Comparison of ENCODE assay signal across 10 cellular contexts in genomic region chr12:1517007-1517406, GRCh38.
A peak's percentile ranks its signal among the peaks of the same experiment; 100 is the strongest.
DNase-seq lines count a peak whose midpoint lies in the region; ATAC-seq and TF ChIP-seq lines count a peak whose summit lies in the region.
"Had no signal": no experiment of that assay in that cellular context is flagged by ENCODE, and none has a peak within 500 bp of the region (broad histone marks: within the 10 kb centered on the region; RNA-seq: fewer than 3 reads in every experiment).

No MANE protein-coding gene starts in this region.

- H3K27me3 ChIP-seq in brain microvascular endothelial cell (replicated peaks): no peaks in the 10 kb centered on the region
- H3K27me3 ChIP-seq: ovary, tibial artery had no signal

- H3K9me3 Mint-ChIP-seq in nephron: peaks cover 22% of the 10 kb centered on the region

- H3K27me3 Mint-ChIP-seq in nephron (ENCODE audit: low read depth): peaks cover 5% of the 10 kb centered on the region

- no peak overlapping the region for H3K4me3 Mint-ChIP-seq in nephron
- H3K4me3 Mint-ChIP-seq: activated CD4-positive, alpha-beta T cell treated with anti-CD3 and anti-CD28 coated beads for 36 hours had no signal

- H3K4me1 Mint-ChIP-seq in nephron: peaks cover 12% of the 10 kb centered on the region

- in situ Hi-C loops in KBM-7 (cut with MboI; ENCODE audit: low pct_unique_long_range_greater_than_20kb, low sequenced_read_pairs) (no loop called here), brain microvascular endothelial cell (cut with HindIII; ENCODE audit: low pct_ligation_motif_present, low sequenced_read_pairs) (no loop called here)

- TF ChIP-seq CTCF in brain microvascular endothelial cell (IDR thresholded peaks at IDR 0.05; ENCODE audit: low read depth, low read length, missing control alignments) (peak; percentile 72), nephron (IDR thresholded peaks at IDR 0.05; ENCODE audit: unreplicated experiment in 3 of 3) (peak in 2 of 3 experiments; percentile 20 to 41)

- DNase-seq in GM03348 (ENCODE audit: low spot score) (peak; percentile 75), KBM-7 (peak; percentile 44), brain microvascular endothelial cell (peak; percentile 87), pons (ENCODE audit: low spot score) (no peak)
- DNase-seq: activated CD4-positive, alpha-beta T cell treated with anti-CD3 and anti-CD28 coated beads for 36 hours; ovary had no signal

- no peaks in the 10 kb centered on the region for H3K36me3 ChIP-seq in brain microvascular endothelial cell (replicated peaks)
- H3K36me3 ChIP-seq: ovary, tibial artery had no signal

- H3K27ac ChIP-seq in brain microvascular endothelial cell: peak overlapping the region; percentile 25
- H3K27ac ChIP-seq: ovary, tibial artery had no signal

- H3K4me3 ChIP-seq in brain microvascular endothelial cell (ENCODE audit: low read depth, low read length): no peak overlapping the region
- H3K4me3 ChIP-seq: ovary, tibial artery had no signal

- ATAC-seq in HG02610 (IDR thresholded peaks at IDR 0.05; ENCODE audit: unreplicated experiment): no peak
- no peak for ATAC-seq in HG03139 (IDR thresholded peaks at IDR 0.05; ENCODE audit: unreplicated experiment)
- ATAC-seq: activated CD4-positive, alpha-beta T cell treated with anti-CD3 and anti-CD28 coated beads for 36 hours had no signal

- peak overlapping the region in 1 of 3 experiments; percentile 23 for H3K27ac Mint-ChIP-seq in nephron
- H3K27ac Mint-ChIP-seq: activated CD4-positive, alpha-beta T cell treated with anti-CD3 and anti-CD28 coated beads for 36 hours had no signal

- H3K36me3 Mint-ChIP-seq in nephron (ENCODE audit: low read depth): peaks cover 4% of the 10 kb centered on the region
